1 cellular context compared by ENCODE assay signal in the genomic region with DNA sequence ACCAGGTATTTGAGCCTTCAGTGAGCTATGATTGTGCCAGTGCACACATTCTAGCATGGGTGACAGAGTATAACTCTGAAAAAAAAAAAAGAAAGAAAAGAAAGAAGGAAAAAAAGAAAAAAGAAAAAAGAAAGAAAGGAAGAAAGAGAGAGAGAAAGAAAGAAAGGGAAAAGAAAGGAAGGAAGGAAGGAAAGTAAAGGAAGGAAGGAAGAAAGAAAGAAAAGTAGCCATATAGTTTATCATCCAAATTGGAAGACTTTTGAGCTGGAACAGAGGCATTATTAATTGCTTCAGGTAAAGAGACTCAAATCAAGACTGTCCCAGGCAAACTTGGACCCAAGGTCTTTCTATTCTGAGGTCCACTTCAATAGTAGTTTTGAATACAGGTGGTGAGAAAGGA.
TF ChIP-seq lines count a peak whose summit lies in the region.

No MANE protein-coding gene starts in this region.

TF ChIP-seq in WTC11, 78 proteins besides CTCF, POLR2A, EP300 and RAD21:
- TF ChIP-seq, protein P1, sequence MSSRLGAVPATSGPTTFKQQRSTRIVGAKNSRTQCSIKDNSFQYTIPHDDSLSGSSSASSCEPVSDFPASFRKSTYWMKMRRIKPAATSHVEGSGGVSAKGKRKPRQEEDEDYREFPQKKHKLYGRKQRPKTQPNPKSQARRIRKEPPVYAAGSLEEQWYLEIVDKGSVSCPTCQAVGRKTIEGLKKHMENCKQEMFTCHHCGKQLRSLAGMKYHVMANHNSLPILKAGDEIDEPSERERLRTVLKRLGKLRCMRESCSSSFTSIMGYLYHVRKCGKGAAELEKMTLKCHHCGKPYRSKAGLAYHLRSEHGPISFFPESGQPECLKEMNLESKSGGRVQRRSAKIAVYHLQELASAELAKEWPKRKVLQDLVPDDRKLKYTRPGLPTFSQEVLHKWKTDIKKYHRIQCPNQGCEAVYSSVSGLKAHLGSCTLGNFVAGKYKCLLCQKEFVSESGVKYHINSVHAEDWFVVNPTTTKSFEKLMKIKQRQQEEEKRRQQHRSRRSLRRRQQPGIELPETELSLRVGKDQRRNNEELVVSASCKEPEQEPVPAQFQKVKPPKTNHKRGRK (CRISPR knock-in tag; IDR thresholded peaks at IDR 0.05; ENCODE audit: borderline replicate concordance), result 0 out of 2 replicates have a peak, but pooled peaks have one; percentile 44
- no peak for TF ChIP-seq ZNF219 (CRISPR knock-in tag; IDR thresholded peaks at IDR 0.05; ENCODE audit: borderline replicate concordance)
TF ChIP-seq in WTC11: peak in this region for 1.
